In genomic region chr5:127003798-127004495, GRCh38 we compare ENCODE assay signal across 1 cellular context.
TF ChIP-seq lines count a peak whose summit lies in the region.

No MANE protein-coding gene starts in this region.

TF ChIP-seq in GM12878, 131 proteins besides CTCF, POLR2A, EP300 and RAD21:
- TF ChIP-seq GABPA (IDR thresholded peaks at IDR 0.05; ENCODE audit: low read depth), result no peak
- no peak for TF ChIP-seq PRDM15 (CRISPR knock-in tag; IDR thresholded peaks at IDR 0.05)
- no peak for TF ChIP-seq NBN (IDR thresholded peaks at IDR 0.05)
- TF ChIP-seq ESRRA (IDR thresholded peaks at IDR 0.05; ENCODE audit: low read length), result no peak
- TF ChIP-seq FOXK2 (IDR thresholded peaks at IDR 0.05), result no peak
- TF ChIP-seq MEF2B (IDR thresholded peaks at IDR 0.05; ENCODE audit: partially characterized antibody, poor library complexity, severe bottlenecking), result no peak
- TF ChIP-seq RELB (IDR thresholded peaks at IDR 0.05; ENCODE audit: low read depth), result no peak
- no peak for TF ChIP-seq HCFC1 (IDR thresholded peaks at IDR 0.05; ENCODE audit: low read length)
